In genomic region chr1:173315296-173315695, GRCh38 we compare ENCODE assay signal across 29 cellular contexts.
"Had no signal": no experiment of that assay in that cellular context is flagged by ENCODE, and none has a peak within 500 bp of the region (broad histone marks: within the 10 kb centered on the region; RNA-seq: fewer than 3 reads in every experiment).

No MANE protein-coding gene starts in this region.

- ATAC-seq: left colon; left lung; lower lobe of right lung; naive thymus-derived CD8-positive, alpha-beta T cell; pancreas; right cardiac atrium; sciatic nerve; stimulated activated effector memory CD8-positive, alpha-beta T cell treated with anti-CD3 and anti-CD28 coated beads, Interleukin-12 subunit alpha, Interleukin-12 subunit beta, amount 100 ng/mL, for 72 hours; upper lobe of right lung had no signal

- H3K9me3 ChIP-seq: left lung, pancreas, prostate gland, suprapubic skin, tibial artery, upper lobe of right lung had no signal

- H3K4me3 ChIP-seq: left lung, lower lobe of right lung, pancreas, prostate gland, skin epidermis, suprapubic skin, thoracic aorta, tibial artery, upper lobe of right lung had no signal

- H3K27ac ChIP-seq: left lung, lower lobe of right lung, pancreas, prostate gland, skin epidermis, suprapubic skin, thoracic aorta, tibial artery, upper lobe of right lung had no signal

- H3K27me3 ChIP-seq: left lung, pancreas, suprapubic skin, tibial artery, upper lobe of right lung had no signal

- FAIRE-seq: islet of Langerhans, kidney, pancreas, urothelium cell line had no signal

- DNase-seq: hippocampal formation; immature natural killer cell; kidney; left colon; left lung; lower lobe of right lung; mammary epithelial cell; mesenchymal stem cell; naive thymus-derived CD8-positive, alpha-beta T cell; nucleus accumbens; pancreas; posterior cingulate gyrus; retina; right cardiac atrium; stimulated activated CD4-positive, alpha-beta T cell treated with anti-CD3 and anti-CD28 coated beads, Interleukin-12 subunit alpha, Interleukin-12 subunit beta, amount 100 ng/mL, for 4 hours; stimulated activated CD4-positive, alpha-beta T cell treated with anti-CD3 and anti-CD28 coated beads, Interleukin-15, amount 100 ng/mL, for 24 hours; stimulated activated CD4-positive, alpha-beta T cell treated with anti-CD3 and anti-CD28 coated beads, Interleukin-4, amount 100 ng/mL, for 24 hours; stimulated activated naive CD4-positive, alpha-beta T cell; tibial artery; trophoblast cell; upper lobe of right lung had no signal

- H3K36me3 ChIP-seq: left lung, lower lobe of right lung, pancreas, prostate gland, suprapubic skin, thoracic aorta, tibial artery, upper lobe of right lung had no signal

- H3K4me1 ChIP-seq: left lung, lower lobe of right lung, pancreas, prostate gland, suprapubic skin, tibial artery, upper lobe of right lung had no signal
